28 cellular contexts compared by ENCODE assay signal in the genomic region with DNA sequence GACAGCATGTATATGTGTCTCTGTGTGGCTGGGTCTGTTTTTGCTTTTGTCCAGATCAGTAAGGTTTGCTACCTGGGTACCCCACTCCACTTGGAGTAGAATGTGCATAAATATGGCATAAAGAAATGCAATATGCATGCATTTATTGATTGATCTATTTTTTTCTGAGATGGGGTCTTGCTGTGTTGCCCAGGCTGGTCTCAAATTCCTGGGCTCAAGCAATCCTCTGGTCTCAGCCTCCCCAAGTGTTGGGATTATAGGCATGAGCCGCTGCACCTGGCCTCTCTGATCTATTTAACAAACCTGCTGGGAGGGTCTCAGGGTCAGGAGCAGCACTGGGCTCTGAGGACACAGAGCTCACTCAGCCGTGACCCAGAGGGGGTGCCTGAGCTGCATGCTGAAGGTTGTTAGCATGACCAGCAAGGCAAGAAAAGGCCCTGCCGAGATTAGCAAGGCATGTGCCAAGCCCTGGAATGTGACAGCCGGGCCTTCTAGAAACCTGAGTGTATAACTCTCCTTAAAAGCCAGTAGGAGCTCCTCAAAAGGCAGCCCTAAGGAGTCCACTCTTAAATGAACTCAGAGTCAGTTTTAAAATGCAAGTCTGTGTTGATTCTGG. TPM values are rescaled to one million over a fixed set of nuclear protein-coding genes. Genes with fewer than 3 reads are reported as not detected.
A peak's percentile ranks its signal among the peaks of the same experiment; 100 is the strongest.
DNase-seq lines count a peak whose midpoint lies in the region; ATAC-seq and TF ChIP-seq lines count a peak whose summit lies in the region.
"Had no signal": no experiment of that assay in that cellular context is flagged by ENCODE, and none has a peak within 500 bp of the region (broad histone marks: within the 10 kb centered on the region; RNA-seq: fewer than 3 reads in every experiment).

No MANE protein-coding gene starts in this region.

- H3K4me3 Mint-ChIP-seq in GM23338: no peak overlapping the region
- no peak overlapping the region for H3K4me3 Mint-ChIP-seq in activated T-helper 17 cell treated with anti-CD3 and anti-CD28 coated beads, Interleukin-2, amount 50 U/mL, for 72 hours
- H3K4me3 Mint-ChIP-seq: CD8-positive, alpha-beta memory T cell; naive thymus-derived CD4-positive, alpha-beta T cell; stimulated activated memory B cell treated with anti-CD40 and anti-IgM and Interleukin-4, amounts not matched to agents 10 μg/mL and 1 μg/mL and 100 μg/mL, for 72 hours; T-helper 17 cell had no signal

- no peaks in the 10 kb centered on the region for H3K9me3 Mint-ChIP-seq in GM23338
- H3K9me3 Mint-ChIP-seq in activated T-helper 17 cell treated with anti-CD3 and anti-CD28 coated beads, Interleukin-2, amount 50 U/mL, for 72 hours: no peaks in the 10 kb centered on the region
- H3K9me3 Mint-ChIP-seq: CD8-positive, alpha-beta memory T cell; naive thymus-derived CD4-positive, alpha-beta T cell; stimulated activated memory B cell treated with anti-CD40 and anti-IgM and Interleukin-4, amounts not matched to agents 10 μg/mL and 1 μg/mL and 100 μg/mL, for 72 hours had no signal

- no peaks in the 10 kb centered on the region for H3K9me2 ChIP-seq in GM23338 (ENCODE audit: insufficient read depth)

- DNase-seq in GM23338 (ENCODE audit: low spot score): no peak
- DNase-seq in kidney tubule cell (ENCODE audit: low spot score): peak; percentile 5
- DNase-seq in osteoblast (ENCODE audit: insufficient read length, low spot score, missing footprints): peak; percentile 51
- no peak for DNase-seq in GM19238 (ENCODE audit: insufficient read length, low spot score)
- no peak for DNase-seq in SK-N-DZ (ENCODE audit: low spot score)
- no peak for DNase-seq in stimulated activated naive CD8-positive, alpha-beta T cell treated with anti-CD3 and anti-CD28 coated beads, Interleukin-15, Interleukin-2, amounts not matched to agents 100 U/mL and 50 U/mL, for 24 hours
- DNase-seq: activated T-cell treated with anti-CD3 and anti-CD28 coated beads for 4 hours; adrenal gland; BE2C; CD8-positive, alpha-beta memory T cell; DMS 273 treated with DMSO at 0.1 percent for 48 hours; EL; hippocampal formation; IMR-90; naive thymus-derived CD4-positive, alpha-beta T cell; NCI-H1436 treated with DMSO at 0.1 percent for 48 hours; NCI-H2081 treated with DMSO at 0.1 percent for 48 hours; NCI-H345; nucleus accumbens; PC-9; psoas muscle; T-helper 17 cell had no signal

- H4K20me1 ChIP-seq in GM23338 (replicated peaks; ENCODE audit: insufficient read depth): peaks cover 18% of the 10 kb centered on the region
- peaks cover 12% of the 10 kb centered on the region for H4K20me1 ChIP-seq in osteoblast (ENCODE audit: insufficient read depth, low read length)

- H3K4me1 ChIP-seq in GM23338 (ENCODE audit: insufficient read depth): no peaks in the 10 kb centered on the region
- H3K4me1 ChIP-seq in osteoblast (ENCODE audit: insufficient read depth, low read length): peaks cover 10% of the 10 kb centered on the region

- peaks cover 60% of the 10 kb centered on the region for H3K36me3 ChIP-seq in GM23338 (ENCODE audit: insufficient read depth)
- H3K36me3 ChIP-seq in osteoblast (ENCODE audit: insufficient read depth, low read length): peaks cover 4% of the 10 kb centered on the region
- H3K36me3 ChIP-seq: adrenal gland, BE2C had no signal

- no peaks in the 10 kb centered on the region for H3K4me1 Mint-ChIP-seq in GM23338
- H3K4me1 Mint-ChIP-seq in activated T-helper 17 cell treated with anti-CD3 and anti-CD28 coated beads, Interleukin-2, amount 50 U/mL, for 72 hours: no peaks in the 10 kb centered on the region
- H3K4me1 Mint-ChIP-seq: CD8-positive, alpha-beta memory T cell; stimulated activated memory B cell treated with anti-CD40 and anti-IgM and Interleukin-4, amounts not matched to agents 10 μg/mL and 1 μg/mL and 100 μg/mL, for 72 hours had no signal

- H3K27me3 ChIP-seq in GM23338 (ENCODE audit: insufficient read depth) (no peaks in the 10 kb centered on the region), osteoblast (ENCODE audit: insufficient read depth, low read length) (peaks cover 8% of the 10 kb centered on the region)
- H3K27me3 ChIP-seq: adrenal gland, BE2C, upper lobe of left lung had no signal

- H3K9me3 ChIP-seq in osteoblast (ENCODE audit: low read depth, low read length): no peaks in the 10 kb centered on the region
- H3K9me3 ChIP-seq: adrenal gland, BE2C, psoas muscle, upper lobe of left lung had no signal

- H3K4me3 ChIP-seq in GM23338 (no peak overlapping the region), osteoblast (ENCODE audit: insufficient read depth, low read length) (no peak overlapping the region)
- H3K4me3 ChIP-seq: adrenal gland, PC-9, psoas muscle, upper lobe of left lung had no signal

- 0 out of 2 replicates have a peak overlapping the region, but pooled peaks have one; percentile 55 for H3K27ac ChIP-seq in GM23338 (ENCODE audit: low read depth)
- H3K27ac ChIP-seq in osteoblast (ENCODE audit: low read depth, low read length): no peak overlapping the region
- H3K27ac ChIP-seq: adrenal gland, PC-9, psoas muscle, upper lobe of left lung had no signal

- H3K79me2 ChIP-seq in GM23338 (replicated peaks; ENCODE audit: insufficient read depth) (no peaks in the 10 kb centered on the region), osteoblast (ENCODE audit: insufficient read depth, low read length) (no peaks in the 10 kb centered on the region)

- peaks cover 9% of the 10 kb centered on the region for H3K27me3 Mint-ChIP-seq in GM23338 (ENCODE audit: insufficient read depth, low read depth, poor library complexity)
- H3K27me3 Mint-ChIP-seq in activated T-helper 17 cell treated with anti-CD3 and anti-CD28 coated beads, Interleukin-2, amount 50 U/mL, for 72 hours: no peaks in the 10 kb centered on the region
- H3K27me3 Mint-ChIP-seq: naive thymus-derived CD4-positive, alpha-beta T cell; stimulated activated memory B cell treated with anti-CD40 and anti-IgM and Interleukin-4, amounts not matched to agents 10 μg/mL and 1 μg/mL and 100 μg/mL, for 72 hours; T-helper 17 cell had no signal

- ATAC-seq in GM23338: no peak
- ATAC-seq in activated T-helper 17 cell treated with anti-CD3 and anti-CD28 coated beads, Interleukin-2, amount 50 U/mL, for 72 hours (replicated peaks): no peak
- ATAC-seq in HG03378 (IDR thresholded peaks at IDR 0.05; ENCODE audit: unreplicated experiment): no peak
- no peak for ATAC-seq in stimulated activated naive CD8-positive, alpha-beta T cell treated with anti-CD3 and anti-CD28 coated beads, Interleukin-15, Interleukin-2, amounts not matched to agents 100 U/mL and 50 U/mL, for 24 hours
- ATAC-seq: left lobe of liver; naive thymus-derived CD4-positive, alpha-beta T cell; psoas muscle; Right ventricle myocardium inferior; stimulated activated memory B cell treated with anti-CD40 and anti-IgM and Interleukin-4, amounts not matched to agents 10 μg/mL and 1 μg/mL and 100 μg/mL, for 72 hours; T-helper 17 cell had no signal

- H2AFZ ChIP-seq in GM23338 (no peak overlapping the region), osteoblast (ENCODE audit: low read length) (no peak overlapping the region)
- H2AFZ ChIP-seq: PC-9 had no signal

- H3K4me2 ChIP-seq in GM23338 (no peak overlapping the region), osteoblast (ENCODE audit: insufficient read depth, low read length) (no peak overlapping the region)
- H3K4me2 ChIP-seq: PC-9 had no signal

- no peak for TF ChIP-seq CTCF in GM23338 (conservative IDR thresholded peaks at IDR 0.05; ENCODE audit: low read depth in 2 of 2)
- TF ChIP-seq CTCF in osteoblast (IDR thresholded peaks at IDR 0.05; ENCODE audit: extremely low read depth, low read depth, low read length): no peak

- peaks cover 53% of the 10 kb centered on the region for H3F3A ChIP-seq in GM23338 (replicated peaks; ENCODE audit: low read depth)

- H3K27ac Mint-ChIP-seq in GM23338: no peak overlapping the region
- peak overlapping the region; percentile 34 for H3K27ac Mint-ChIP-seq in activated T-helper 17 cell treated with anti-CD3 and anti-CD28 coated beads, Interleukin-2, amount 50 U/mL, for 72 hours
- H3K27ac Mint-ChIP-seq: CD8-positive, alpha-beta memory T cell; stimulated activated memory B cell treated with anti-CD40 and anti-IgM and Interleukin-4, amounts not matched to agents 10 μg/mL and 1 μg/mL and 100 μg/mL, for 72 hours; T-helper 17 cell had no signal

- peaks cover 46% of the 10 kb centered on the region for H3K36me3 Mint-ChIP-seq in GM23338 (ENCODE audit: low read depth)
- H3K36me3 Mint-ChIP-seq in activated T-helper 17 cell treated with anti-CD3 and anti-CD28 coated beads, Interleukin-2, amount 50 U/mL, for 72 hours (ENCODE audit: low read depth): peaks cover 10% of the 10 kb centered on the region

TF ChIP-seq in GM23338, 12 proteins besides CTCF, POLR2A, EP300 and RAD21 (continues in another document):
- TF ChIP-seq, protein P1, sequence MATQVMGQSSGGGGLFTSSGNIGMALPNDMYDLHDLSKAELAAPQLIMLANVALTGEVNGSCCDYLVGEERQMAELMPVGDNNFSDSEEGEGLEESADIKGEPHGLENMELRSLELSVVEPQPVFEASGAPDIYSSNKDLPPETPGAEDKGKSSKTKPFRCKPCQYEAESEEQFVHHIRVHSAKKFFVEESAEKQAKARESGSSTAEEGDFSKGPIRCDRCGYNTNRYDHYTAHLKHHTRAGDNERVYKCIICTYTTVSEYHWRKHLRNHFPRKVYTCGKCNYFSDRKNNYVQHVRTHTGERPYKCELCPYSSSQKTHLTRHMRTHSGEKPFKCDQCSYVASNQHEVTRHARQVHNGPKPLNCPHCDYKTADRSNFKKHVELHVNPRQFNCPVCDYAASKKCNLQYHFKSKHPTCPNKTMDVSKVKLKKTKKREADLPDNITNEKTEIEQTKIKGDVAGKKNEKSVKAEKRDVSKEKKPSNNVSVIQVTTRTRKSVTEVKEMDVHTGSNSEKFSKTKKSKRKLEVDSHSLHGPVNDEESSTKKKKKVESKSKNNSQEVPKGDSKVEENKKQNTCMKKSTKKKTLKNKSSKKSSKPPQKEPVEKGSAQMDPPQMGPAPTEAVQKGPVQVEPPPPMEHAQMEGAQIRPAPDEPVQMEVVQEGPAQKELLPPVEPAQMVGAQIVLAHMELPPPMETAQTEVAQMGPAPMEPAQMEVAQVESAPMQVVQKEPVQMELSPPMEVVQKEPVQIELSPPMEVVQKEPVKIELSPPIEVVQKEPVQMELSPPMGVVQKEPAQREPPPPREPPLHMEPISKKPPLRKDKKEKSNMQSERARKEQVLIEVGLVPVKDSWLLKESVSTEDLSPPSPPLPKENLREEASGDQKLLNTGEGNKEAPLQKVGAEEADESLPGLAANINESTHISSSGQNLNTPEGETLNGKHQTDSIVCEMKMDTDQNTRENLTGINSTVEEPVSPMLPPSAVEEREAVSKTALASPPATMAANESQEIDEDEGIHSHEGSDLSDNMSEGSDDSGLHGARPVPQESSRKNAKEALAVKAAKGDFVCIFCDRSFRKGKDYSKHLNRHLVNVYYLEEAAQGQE (IDR thresholded peaks at IDR 0.05; ENCODE audit: unreplicated experiment): no peak
- TF ChIP-seq CREB1 (CRISPR knock-in tag; IDR thresholded peaks at IDR 0.05; ENCODE audit: low read depth) (no peak), JUNB (IDR thresholded peaks at IDR 0.05; ENCODE audit: unreplicated experiment) (no peak)

RNA-seq across cellular contexts. Expression of a gene that starts 22.5 kb away (rescaled TPM):
- 275 and 327 TPM in 2 replicates for total RNA-seq in GM23338 (2014; rRNA removed; shearing (Covaris generic))
- 77.6 and 78.0 TPM in 2 replicates for polyA plus RNA-seq in GM23338 (2016; fragmentation: Nextera tagmentation; extraction: Ambion mirVana)
- not detected for total RNA-seq in activated T-helper 17 cell treated with anti-CD3 and anti-CD28 coated beads, Interleukin-2, amount 50 U/mL, for 72 hours
- total RNA-seq in osteoblast: 3.5 and 6.5 TPM in 2 replicates
- 0.07 and 0.12 TPM in 2 replicates for polyA plus RNA-seq in SK-N-DZ (2014; cell fraction: cytosol; rRNA removed)
- not detected in 2 replicates for polyA plus RNA-seq in SK-N-DZ (2014; cell fraction: nucleus; rRNA removed)
- total RNA-seq: CD8-positive, alpha-beta memory T cell; naive thymus-derived CD4-positive, alpha-beta T cell; psoas muscle; Right ventricle myocardium inferior; T-helper 17 cell had no signal
- polyA plus RNA-seq: CD8-positive, alpha-beta memory T cell; naive thymus-derived CD4-positive, alpha-beta T cell had no signal

Comparison
In these comparisons a context has a peak if more than half of its experiments do, and no peak if none do; other contexts are left out.
1. DNase-seq: peak in kidney tubule cell (single experiment) and osteoblast (single experiment); none in GM23338 (single experiment), GM19238 (single experiment), SK-N-DZ (single experiment) and stimulated activated naive CD8-positive, alpha-beta T cell treated with anti-CD3 and anti-CD28 coated beads, Interleukin-15, Interleukin-2, amounts not matched to agents 100 U/mL and 50 U/mL, for 24 hours (single experiment).
2. RNA of a gene that starts 22.5 kb away (total RNA-seq): 275 to 327 TPM in GM23338; 3.5 to 6.5 TPM in osteoblast and not detected in activated T-helper 17 cell treated with anti-CD3 and anti-CD28 coated beads, Interleukin-2, amount 50 U/mL, for 72 hours; every median in the first group is over 10 times any median in the second.